1 cellular context compared by ENCODE assay signal in genomic region chr2:73780242-73780582, GRCh38.
TF ChIP-seq lines count a peak whose summit lies in the region.

No MANE protein-coding gene starts in this region.

TF ChIP-seq in HepG2, 621 proteins besides CTCF, POLR2A, EP300 and RAD21 (continued from another document):
- TF ChIP-seq AFF4 (CRISPR knock-in tag; IDR thresholded peaks at IDR 0.05) (no peak), ZNF703 (CRISPR knock-in tag; IDR thresholded peaks at IDR 0.05; ENCODE audit: borderline replicate concordance) (no peak), SMARCC2 (IDR thresholded peaks at IDR 0.05) (no peak), TAF15 (IDR thresholded peaks at IDR 0.05; ENCODE audit: low read depth, low read length, poor library complexity, severe bottlenecking) (peak; percentile 5), ATF4 (CRISPR knock-in tag; IDR thresholded peaks at IDR 0.05) (peak in 1 of 2 experiments; percentile 46; a peak in 2 of 4 replicates), ZFP1 (CRISPR knock-in tag; IDR thresholded peaks at IDR 0.05) (peak; percentile 0; the same call in 1 of the 2 replicates), CHCHD3 (CRISPR knock-in tag; IDR thresholded peaks at IDR 0.05) (no peak), ZSCAN22 (CRISPR knock-in tag; IDR thresholded peaks at IDR 0.05) (no peak), ZFP36 (IDR thresholded peaks at IDR 0.05; ENCODE audit: borderline replicate concordance, low read depth, low read length, partially characterized antibody) (no peak), GLI4 (CRISPR knock-in tag; IDR thresholded peaks at IDR 0.05; ENCODE audit: borderline replicate concordance) (no peak), ZBTB14 (CRISPR knock-in tag; IDR thresholded peaks at IDR 0.05) (no peak), ZNF501 (CRISPR knock-in tag; IDR thresholded peaks at IDR 0.05) (no peak), ZNF841 (CRISPR knock-in tag; IDR thresholded peaks at IDR 0.05; ENCODE audit: borderline replicate concordance) (no peak), SALL1 (CRISPR knock-in tag; IDR thresholded peaks at IDR 0.05) (no peak), ZNF34 (CRISPR knock-in tag; IDR thresholded peaks at IDR 0.05; ENCODE audit: borderline replicate concordance) (no peak), CEBPB (IDR thresholded peaks at IDR 0.05; ENCODE audit: borderline replicate concordance, low read depth, low read length) (no peak), ELF1 (CRISPR knock-in tag; IDR thresholded peaks at IDR 0.05) (no peak), ZNF280D (CRISPR knock-in tag; IDR thresholded peaks at IDR 0.05) (no peak), ZNF790 (CRISPR knock-in tag; IDR thresholded peaks at IDR 0.05; ENCODE audit: borderline replicate concordance) (0 out of 2 replicates have a peak, but pooled peaks have one; percentile 37), GATAD1 (CRISPR knock-in tag; IDR thresholded peaks at IDR 0.05) (no peak), CREM (IDR thresholded peaks at IDR 0.05) (0 out of 2 replicates have a peak, but pooled peaks have one; percentile 3), CREM (CRISPR knock-in tag; IDR thresholded peaks at IDR 0.05) (no peak), ZNF615 (CRISPR knock-in tag; IDR thresholded peaks at IDR 0.05; ENCODE audit: borderline replicate concordance) (no peak), PPARG (CRISPR knock-in tag; conservative IDR thresholded peaks at IDR 0.05) (0 out of 2 replicates have a peak, but pooled peaks have one; percentile 1), ZNF18 (CRISPR knock-in tag; IDR thresholded peaks at IDR 0.05; ENCODE audit: insufficient replicate concordance) (no peak)
